Comparison of ENCODE assay signal across 23 cellular contexts in the genomic region with DNA sequence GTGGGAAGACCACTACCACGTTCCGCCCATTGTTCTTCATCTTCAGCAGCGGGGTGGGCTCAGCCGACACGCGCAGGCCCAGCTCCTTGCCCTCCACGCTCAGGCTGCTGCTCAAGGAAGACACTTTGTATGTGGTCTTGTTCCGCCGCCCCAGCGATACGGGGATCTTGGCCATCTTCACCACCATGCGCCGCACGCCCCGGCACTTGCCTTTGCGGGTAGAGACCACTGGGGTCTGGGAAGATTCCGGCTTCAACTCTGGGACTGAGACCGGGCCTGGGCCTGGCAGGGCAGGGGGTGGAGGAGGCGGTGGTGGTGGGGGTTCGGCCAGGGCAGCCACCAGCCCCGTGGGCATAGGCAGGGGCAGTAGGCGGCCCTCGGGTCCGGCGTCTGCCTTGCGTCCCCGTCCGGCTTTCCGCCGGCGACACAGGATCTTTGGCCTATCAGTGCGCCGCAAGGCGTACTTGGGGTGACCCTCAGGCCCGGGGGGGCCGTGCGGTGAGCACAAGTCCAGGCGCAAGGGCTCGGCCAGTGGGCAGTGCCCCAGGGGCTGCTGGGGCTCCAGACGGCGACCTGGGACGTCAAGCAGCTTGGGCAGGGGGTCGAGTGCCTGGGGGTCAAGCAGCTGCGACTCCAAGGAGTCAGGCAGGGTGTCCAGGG.
"Had no signal": no experiment of that assay in that cellular context is flagged by ENCODE, and none has a peak within 500 bp of the region (broad histone marks: within the 10 kb centered on the region; RNA-seq: fewer than 3 reads in every experiment).

No MANE protein-coding gene starts in this region.

- H3K4me3 ChIP-seq: ascending aorta, esophagus muscularis mucosa, left lung, upper lobe of right lung had no signal

- ATAC-seq: activated T-cell treated with anti-CD3 and anti-CD28 coated beads, Interleukin-2, amount 50 U/mL, for 72 hours; foreskin keratinocyte; left lung; naive thymus-derived CD8-positive, alpha-beta T cell; right cardiac atrium; upper lobe of right lung had no signal

- H3K27me3 Mint-ChIP-seq: naive thymus-derived CD8-positive, alpha-beta T cell had no signal

- H3K27ac ChIP-seq: brain microvascular endothelial cell, foreskin keratinocyte, left lung, parathyroid adenoma, upper lobe of right lung had no signal

- H3K4me1 ChIP-seq: foreskin keratinocyte, parathyroid adenoma had no signal

- H3K79me2 ChIP-seq: parathyroid adenoma had no signal

- H3K27ac Mint-ChIP-seq: activated T-cell treated with anti-CD3 and anti-CD28 coated beads, Interleukin-2, amount 50 U/mL, for 72 hours; naive thymus-derived CD8-positive, alpha-beta T cell had no signal

- H3K4me3 Mint-ChIP-seq: activated T-cell treated with anti-CD3 and anti-CD28 coated beads, Interleukin-2, amount 50 U/mL, for 72 hours; naive thymus-derived CD8-positive, alpha-beta T cell; neural crest cell had no signal

- H3K9me3 Mint-ChIP-seq: activated naive CD4-positive, alpha-beta T cell treated with anti-CD3 and anti-CD28 coated beads, Interleukin-2, amount 50 U/mL, for 72 hours; activated T-cell treated with anti-CD3 and anti-CD28 coated beads, Interleukin-2, amount 50 U/mL, for 72 hours; naive thymus-derived CD8-positive, alpha-beta T cell; neural crest cell had no signal

- H2AFZ ChIP-seq: parathyroid adenoma had no signal

- DNase-seq: activated CD4-positive, alpha-beta T cell treated with anti-CD3 and anti-CD28 coated beads for 4 hours; activated CD4-positive, alpha-beta T cell treated with anti-CD3 and anti-CD28 coated beads, Interleukin-2, amount 50 U/mL, for 4 hours; activated CD4-positive, CD25-positive, alpha-beta regulatory T cell; activated naive CD4-positive, alpha-beta T cell; activated T-cell treated with anti-CD3 and anti-CD28 coated beads for 4 hours; activated T-cell treated with anti-CD3 and anti-CD28 coated beads, Interleukin-2, amount 50 U/mL, for 72 hours; brain microvascular endothelial cell; caudate nucleus; cortex of kidney; foreskin keratinocyte; kidney glomerular epithelial cell; left lung; naive thymus-derived CD8-positive, alpha-beta T cell; occipital lobe; stimulated activated CD4-positive, alpha-beta T cell treated with anti-CD3 and anti-CD28 coated beads, Interleukin-2, amount 100 ng/mL, for 48 hours; stimulated activated naive CD4-positive, alpha-beta T cell treated with Interleukin-2 at 50 U/mL for 16 hours; upper lobe of right lung had no signal

- H3K9me3 ChIP-seq: ascending aorta, esophagus muscularis mucosa, left lung, upper lobe of right lung had no signal

- H3K36me3 Mint-ChIP-seq: activated naive CD4-positive, alpha-beta T cell treated with anti-CD3 and anti-CD28 coated beads, Interleukin-2, amount 50 U/mL, for 72 hours had no signal

- H3K9ac ChIP-seq: parathyroid adenoma had no signal

- H3K27me3 ChIP-seq: ascending aorta, brain microvascular endothelial cell, esophagus muscularis mucosa, foreskin keratinocyte, left lung, upper lobe of right lung had no signal
